In genomic region chr19:8307400-8307964, GRCh38 we compare ENCODE assay signal across 6 cellular contexts.
DNase-seq lines count a peak whose midpoint lies in the region; ATAC-seq and TF ChIP-seq lines count a peak whose summit lies in the region.

No MANE protein-coding gene starts in this region.

- DNase-seq in stimulated activated naive CD8-positive, alpha-beta T cell treated with anti-CD3 and anti-CD28 coated beads, Interleukin-15, Interleukin-2, amounts not matched to agents 100 U/mL and 50 U/mL, for 24 hours, result no peak
- DNase-seq in fibroblast of mammary gland (ENCODE audit: low read depth), result no peak
- no peak for DNase-seq in stimulated activated naive CD8-positive, alpha-beta T cell treated with anti-CD3 and anti-CD28 coated beads, Interleukin-15, amount 100 ng/mL, for 72 hours
- DNase-seq in stimulated activated naive CD4-positive, alpha-beta T cell treated with Interleukin-2 at 50 U/mL for 16 hours (lab: John Stamatoyannopoulos, UW), result no peak

- TF ChIP-seq CTCF in fibroblast of mammary gland (conservative IDR thresholded peaks at IDR 0.05; ENCODE audit: control insufficient read depth, insufficient read depth, low read depth, low read length), result no peak

- no peaks in the 10 kb centered on the region for H3K27me3 Mint-ChIP-seq in stimulated activated naive CD8-positive, alpha-beta T cell treated with anti-CD3 and anti-CD28 coated beads, Interleukin-15, Interleukin-2, amounts not matched to agents 100 ng/mL and 50 ng/mL, for 24 hours
- H3K27me3 Mint-ChIP-seq in stimulated activated naive CD8-positive, alpha-beta T cell treated with anti-CD3 and anti-CD28 coated beads, Interleukin-15, amount 100 ng/mL, for 72 hours, result no peaks in the 10 kb centered on the region

- peak overlapping the region; percentile 98 for H3K27ac Mint-ChIP-seq in stimulated activated naive CD8-positive, alpha-beta T cell treated with anti-CD3 and anti-CD28 coated beads, Interleukin-15, Interleukin-2, amounts not matched to agents 100 ng/mL and 50 ng/mL, for 24 hours
- peak overlapping the region; percentile 96 to 97 for H3K27ac Mint-ChIP-seq in stimulated activated naive CD8-positive, alpha-beta T cell treated with anti-CD3 and anti-CD28 coated beads, Interleukin-15, amount 100 ng/mL, for 72 hours

- ATAC-seq in stimulated activated naive CD8-positive, alpha-beta T cell treated with anti-CD3 and anti-CD28 coated beads, Interleukin-15, Interleukin-2, amounts not matched to agents 100 U/mL and 50 U/mL, for 24 hours, result no peak
- no peak for ATAC-seq in stimulated activated naive CD8-positive, alpha-beta T cell treated with anti-CD3 and anti-CD28 coated beads, Interleukin-15, amount 100 ng/mL, for 72 hours
- no peak for ATAC-seq in GM18498 (IDR thresholded peaks at IDR 0.05; ENCODE audit: unreplicated experiment)

- H3K4me3 ChIP-seq in fibroblast of mammary gland (ENCODE audit: control insufficient read depth, low read depth, low read length), result peak overlapping the region; percentile 68

- no peaks in the 10 kb centered on the region for H3K9me3 Mint-ChIP-seq in stimulated activated naive CD8-positive, alpha-beta T cell treated with anti-CD3 and anti-CD28 coated beads, Interleukin-15, Interleukin-2, amounts not matched to agents 100 ng/mL and 50 ng/mL, for 24 hours
- H3K9me3 Mint-ChIP-seq in stimulated activated naive CD8-positive, alpha-beta T cell treated with anti-CD3 and anti-CD28 coated beads, Interleukin-15, amount 100 ng/mL, for 72 hours, result no peaks in the 10 kb centered on the region

- peaks cover 43% of the 10 kb centered on the region for H3K36me3 Mint-ChIP-seq in stimulated activated naive CD8-positive, alpha-beta T cell treated with anti-CD3 and anti-CD28 coated beads, Interleukin-15, Interleukin-2, amounts not matched to agents 100 ng/mL and 50 ng/mL, for 24 hours (ENCODE audit: low read depth)

- H3K4me1 Mint-ChIP-seq in stimulated activated naive CD8-positive, alpha-beta T cell treated with anti-CD3 and anti-CD28 coated beads, Interleukin-15, Interleukin-2, amounts not matched to agents 100 ng/mL and 50 ng/mL, for 24 hours (ENCODE audit: low read depth), result peaks cover 39% of the 10 kb centered on the region
- H3K4me1 Mint-ChIP-seq in stimulated activated naive CD8-positive, alpha-beta T cell treated with anti-CD3 and anti-CD28 coated beads, Interleukin-15, amount 100 ng/mL, for 72 hours, result peaks cover 56% of the 10 kb centered on the region

- H3K4me3 Mint-ChIP-seq in stimulated activated naive CD8-positive, alpha-beta T cell treated with anti-CD3 and anti-CD28 coated beads, Interleukin-15, Interleukin-2, amounts not matched to agents 100 ng/mL and 50 ng/mL, for 24 hours, result peak overlapping the region; percentile 97
- peak overlapping the region; percentile 91 to 93 for H3K4me3 Mint-ChIP-seq in stimulated activated naive CD8-positive, alpha-beta T cell treated with anti-CD3 and anti-CD28 coated beads, Interleukin-15, amount 100 ng/mL, for 72 hours
